ENCODE assay signal across 24 cellular contexts in genomic region chr12:111590552-111590951, GRCh38. TPM values are rescaled to one million over a fixed set of nuclear protein-coding genes. Genes with fewer than 3 reads are reported as not detected.
A peak's percentile ranks its signal among the peaks of the same experiment; 100 is the strongest.
DNase-seq lines count a peak whose midpoint lies in the region; ATAC-seq and TF ChIP-seq lines count a peak whose summit lies in the region.
"Had no signal": no experiment of that assay in that cellular context is flagged by ENCODE, and none has a peak within 500 bp of the region (broad histone marks: within the 10 kb centered on the region; RNA-seq: fewer than 3 reads in every experiment).

No MANE protein-coding gene starts in this region.

- H3K27ac ChIP-seq in HEK293 (ENCODE audit: extremely low read depth, low read depth, low read length) = no peak overlapping the region
- H3K27ac ChIP-seq: BLaER1 had no signal

- H3K4me1 Mint-ChIP-seq in WTC11 = peaks cover 18% of the 10 kb centered on the region
- peaks cover 31% of the 10 kb centered on the region for H3K4me1 Mint-ChIP-seq in osteocyte (ENCODE audit: unreplicated experiment)

- H3K27me3 Mint-ChIP-seq in WTC11 (ENCODE audit: low read depth) (no peaks in the 10 kb centered on the region), osteocyte (ENCODE audit: unreplicated experiment) (no peaks in the 10 kb centered on the region)
- H3K27me3 Mint-ChIP-seq: CD4-positive, alpha-beta memory T cell; CD4-positive, CD25-positive, alpha-beta regulatory T cell; CD8-positive, alpha-beta memory T cell had no signal

- no peaks in the 10 kb centered on the region for H3K9me3 ChIP-seq in HEK293 (ENCODE audit: control insufficient read depth, insufficient read depth, low read depth, low read length)
- H3K9me3 ChIP-seq: BE2C, BLaER1 had no signal

- no peak overlapping the region for H3K4me3 ChIP-seq in HEK293 (ENCODE audit: low read depth, low read length)
- H3K4me3 ChIP-seq: BLaER1, GM12878 had no signal

- ATAC-seq in WTC11 (no peak), HG03439 (IDR thresholded peaks at IDR 0.05; ENCODE audit: unreplicated experiment) (no peak)
- ATAC-seq: GM12878 had no signal

- no peaks in the 10 kb centered on the region for H3K9me3 Mint-ChIP-seq in WTC11
- H3K9me3 Mint-ChIP-seq in osteocyte (ENCODE audit: unreplicated experiment) = no peaks in the 10 kb centered on the region
- H3K9me3 Mint-ChIP-seq: CD14-positive monocyte; CD4-positive, alpha-beta memory T cell; CD4-positive, CD25-positive, alpha-beta regulatory T cell; CD8-positive, alpha-beta memory T cell had no signal

- H3K36me3 ChIP-seq in HEK293 (ENCODE audit: control insufficient read depth in 2 of 2, insufficient read depth in 1 of 2, low read length in 2 of 2) = peaks cover 0 to 6% of the 10 kb centered on the region in 2 experiments; a peak in 1 of 3 replicates

- H3K36me3 Mint-ChIP-seq in WTC11 (no peaks in the 10 kb centered on the region), osteocyte (ENCODE audit: unreplicated experiment) (no peaks in the 10 kb centered on the region)
- H3K36me3 Mint-ChIP-seq: CD4-positive, CD25-positive, alpha-beta regulatory T cell; CD8-positive, alpha-beta memory T cell had no signal

- H3K27ac Mint-ChIP-seq in WTC11 (peak overlapping the region; percentile 38; the same call in 1 of the 2 replicates), osteocyte (ENCODE audit: unreplicated experiment) (no peak overlapping the region)

- POLR2A ChIA-PET in HEK293 (lab: Yijun Ruan, JAX) = interaction anchor here (1.2 kb wide), 1 partner anchor 9 kb away, joined by 3 read pairs; the partner anchor contains the start of gene ATXN2
- POLR2A ChIA-PET in WTC11 (lab: Charles Lee) = interaction anchor here (0.7 kb wide), 1 partner anchor 1399 kb away, joined by 5 read pairs; no protein-coding TSS in a partner anchor

- CTCF ChIA-PET in HEK293 (lab: Yijun Ruan, JAX) (no interaction called here), WTC11 (lab: Charles Lee) (no interaction called here)

- DNase-seq in NCI-H2171 (lab: John Stamatoyannopoulos, UW) (peak; percentile 20), WTC11 (ENCODE audit: low spot score) (no peak), anterior cingulate cortex (lab: John Stamatoyannopoulos, UW) (no peak), osteocyte (ENCODE audit: extremely low spot score, unreplicated experiment) (no peak)
- DNase-seq: 8988T; ACHN; BE2C; C1 segment of cervical spinal cord; CD4-positive, alpha-beta memory T cell; CD4-positive, CD25-positive, alpha-beta regulatory T cell; CD8-positive, alpha-beta memory T cell; COR-L47; DMS 273 treated with DMSO at 0.1 percent for 48 hours; DMS153; DMS53; DMS79; DND-41; EL; GDM1 had no signal

- H3K4me3 Mint-ChIP-seq in WTC11 (no peak overlapping the region), osteocyte (ENCODE audit: unreplicated experiment) (no peak overlapping the region)
- H3K4me3 Mint-ChIP-seq: CD14-positive monocyte; CD4-positive, alpha-beta memory T cell had no signal

- H3K4me1 ChIP-seq in HEK293 (ENCODE audit: control insufficient read depth, insufficient read depth, low read length) = peaks cover 18% of the 10 kb centered on the region
- H3K4me1 ChIP-seq: BE2C had no signal

- no peak for TF ChIP-seq CTCF in HEK293 (tag by site-specific recombination; IDR thresholded peaks at IDR 0.05)
- no peak for TF ChIP-seq CTCF in WTC11 (IDR thresholded peaks at IDR 0.05)
- TF ChIP-seq CTCF in osteocyte (IDR thresholded peaks at IDR 0.05) = no peak

TF ChIP-seq in HEK293, 187 proteins besides CTCF, POLR2A, EP300 and RAD21 (continues in another document):
- TF ChIP-seq REST (tag by site-specific recombination; IDR thresholded peaks at IDR 0.05) (no peak), ZNF624 (tag by site-specific recombination; IDR thresholded peaks at IDR 0.05) (no peak), YY1 (tag by site-specific recombination; IDR thresholded peaks at IDR 0.05) (no peak), ZNF830 (tag by site-specific recombination; IDR thresholded peaks at IDR 0.05; ENCODE audit: low read depth) (no peak), ZNF398 (tag by site-specific recombination; IDR thresholded peaks at IDR 0.05) (no peak)

TF ChIP-seq in WTC11, 78 proteins besides CTCF, POLR2A, EP300 and RAD21:
- TF ChIP-seq TEAD4 (CRISPR knock-in tag; IDR thresholded peaks at IDR 0.05) = no peak
- no peak for TF ChIP-seq EMX1 (CRISPR knock-in tag; IDR thresholded peaks at IDR 0.05)
- no peak for TF ChIP-seq IRF1 (CRISPR knock-in tag; IDR thresholded peaks at IDR 0.05)
- TF ChIP-seq ARID4B (CRISPR knock-in tag; IDR thresholded peaks at IDR 0.05; ENCODE audit: borderline replicate concordance) = no peak
- no peak for TF ChIP-seq CBFB (CRISPR knock-in tag; IDR thresholded peaks at IDR 0.05; ENCODE audit: low read depth)

RNA-seq across cellular contexts. Expression of gene ATXN2, which starts 8.6 kb away (rescaled TPM):
- total RNA-seq in WTC11 (2021) (56.2 to 57.5 TPM (median 56.3 TPM) in 3 replicates), osteocyte (76.7 and 78.9 TPM in 2 replicates)
